ENCODE assay signal across 11 cellular contexts in the genomic region with DNA sequence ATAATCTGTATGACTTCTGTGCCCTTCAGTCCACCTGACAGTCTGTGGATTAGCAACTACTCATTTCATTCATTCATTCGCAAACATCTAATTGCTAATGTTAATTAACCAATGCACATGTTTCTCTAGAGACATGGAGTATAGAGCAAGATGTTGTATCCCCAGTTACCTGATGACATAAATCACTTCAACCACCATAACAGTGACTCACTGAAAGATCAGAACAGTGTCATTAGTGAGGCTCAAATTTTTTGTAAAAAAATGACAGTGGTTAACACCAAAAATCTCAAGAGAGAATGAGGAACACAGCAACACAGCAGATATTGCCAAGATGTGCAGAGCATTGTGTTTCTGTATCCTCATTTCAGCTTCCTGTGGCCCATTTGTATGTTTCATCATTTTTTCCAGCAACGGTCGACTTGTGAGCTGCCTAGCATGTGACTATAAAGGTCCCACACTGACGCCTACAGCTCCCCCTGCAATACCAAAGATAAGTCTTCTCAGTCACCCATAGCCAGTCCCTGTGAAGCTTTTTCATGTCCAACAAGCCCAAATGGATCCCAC. TPM values are rescaled to one million over a fixed set of nuclear protein-coding genes. Genes with fewer than 3 reads are reported as not detected.
A peak's percentile ranks its signal among the peaks of the same experiment; 100 is the strongest.
DNase-seq lines count a peak whose midpoint lies in the region; ATAC-seq, FAIRE-seq and TF ChIP-seq lines count a peak whose summit lies in the region.
"Had no signal": no experiment of that assay in that cellular context is flagged by ENCODE, and none has a peak within 500 bp of the region (broad histone marks: within the 10 kb centered on the region; RNA-seq: fewer than 3 reads in every experiment).

No MANE protein-coding gene starts in this region.

- H3K14ac ChIP-seq in trophoblast cell (ENCODE audit: low read length) = no peak overlapping the region

- H4K12ac ChIP-seq in trophoblast cell (ENCODE audit: low read depth, low read length) = no peak overlapping the region

- H3K18ac ChIP-seq in trophoblast cell (ENCODE audit: low read length) = no peak overlapping the region

- no peaks in the 10 kb centered on the region for H3K79me1 ChIP-seq in trophoblast cell (ENCODE audit: low read length)

- no peak overlapping the region for H3K9ac ChIP-seq in trophoblast cell (ENCODE audit: low read length)
- H3K9ac ChIP-seq: parathyroid adenoma had no signal

- H3K27me3 Mint-ChIP-seq in activated CD4-positive, alpha-beta memory T cell treated with anti-CD3 and anti-CD28 coated beads, Interleukin-2, amount 10 ng/mL, durations not matched to agents 7 days and 5 days = peaks cover 30% of the 10 kb centered on the region

- H2AK5ac ChIP-seq in trophoblast cell (ENCODE audit: low read length) = no peak overlapping the region

- H2BK12ac ChIP-seq in trophoblast cell (ENCODE audit: low read length) = peak overlapping the region; percentile 22

- H3K9me3 Mint-ChIP-seq in activated CD4-positive, alpha-beta memory T cell treated with anti-CD3 and anti-CD28 coated beads, Interleukin-2, amount 10 ng/mL, durations not matched to agents 7 days and 5 days = no peaks in the 10 kb centered on the region
- H3K9me3 Mint-ChIP-seq: T-cell had no signal

- POLR2A ChIA-PET in activated CD4-positive, alpha-beta memory T cell treated with anti-CD3 and anti-CD28 coated beads, Interleukin-2, amount 10 ng/mL, durations not matched to agents 7 days and 5 days (lab: Charles Lee) = no interaction called here

- peaks cover 34% of the 10 kb centered on the region for H3K4me1 Mint-ChIP-seq in activated CD4-positive, alpha-beta memory T cell treated with anti-CD3 and anti-CD28 coated beads, Interleukin-2, amount 10 ng/mL, durations not matched to agents 7 days and 5 days

- no peak overlapping the region for H3K4me3 Mint-ChIP-seq in activated CD4-positive, alpha-beta memory T cell treated with anti-CD3 and anti-CD28 coated beads, Interleukin-2, amount 10 ng/mL, durations not matched to agents 7 days and 5 days
- H3K4me3 Mint-ChIP-seq: T-cell had no signal

- no peak overlapping the region for H2BK120ac ChIP-seq in trophoblast cell (ENCODE audit: insufficient read depth, low read length, poor library complexity)

- DNase-seq in activated CD4-positive, alpha-beta memory T cell treated with anti-CD3 and anti-CD28 coated beads, Interleukin-2, amount 10 ng/mL, durations not matched to agents 7 days and 5 days = peak; percentile 35
- DNase-seq in trophoblast cell = peak; percentile 32 to 52
- DNase-seq in cerebellar nuclear complex (lab: John Stamatoyannopoulos, UW) = no peak
- no peak for DNase-seq in NCI-H524 (lab: John Stamatoyannopoulos, UW)
- no peak for DNase-seq in NCI-H345 treated with DMSO at 0.1 percent for 48 hours (lab: John Stamatoyannopoulos, UW; ENCODE audit: unreplicated experiment)
- no peak for DNase-seq in pancreas

- intact Hi-C loops in pancreas (cut with DNase I) = no loop called here

- no peak overlapping the region for H4K91ac ChIP-seq in trophoblast cell (ENCODE audit: low read depth, low read length)

- H3K4me2 ChIP-seq in trophoblast cell (ENCODE audit: low read length) = no peak overlapping the region

- no peak overlapping the region for H3K4ac ChIP-seq in trophoblast cell (ENCODE audit: low read depth, low read length)

- H3K36me3 Mint-ChIP-seq in activated CD4-positive, alpha-beta memory T cell treated with anti-CD3 and anti-CD28 coated beads, Interleukin-2, amount 10 ng/mL, durations not matched to agents 7 days and 5 days (ENCODE audit: low read depth) = no peaks in the 10 kb centered on the region
- H3K36me3 Mint-ChIP-seq: T-cell had no signal

- no peak overlapping the region for H4K8ac ChIP-seq in trophoblast cell (ENCODE audit: low read depth, low read length)

- H3K36me3 ChIP-seq in trophoblast cell (ENCODE audit: control insufficient read depth in 1 of 2, insufficient read depth in 2 of 2, low read length in 2 of 2) = no peaks in the 10 kb centered on the region
- no peaks in the 10 kb centered on the region for H3K36me3 ChIP-seq in pancreas

- no peak overlapping the region for H2BK5ac ChIP-seq in trophoblast cell (ENCODE audit: low read depth, low read length, poor library complexity)

- ATAC-seq in GM18511 (IDR thresholded peaks at IDR 0.05; ENCODE audit: unreplicated experiment) (peak; percentile 35), HG03064 (IDR thresholded peaks at IDR 0.05; ENCODE audit: low read depth, unreplicated experiment) (peak; percentile 26), pancreas (no peak)

- WGBS in trophoblast cell (ENCODE audit: extremely low coverage, insufficient coverage, insufficient read length) = no CpG with 5 or more reads among the region's 4 CpGs
- 69 to 86% methylated on average over 4 of the region's 4 CpGs for WGBS in pancreas, 2 donors

- H3K27ac Mint-ChIP-seq in activated CD4-positive, alpha-beta memory T cell treated with anti-CD3 and anti-CD28 coated beads, Interleukin-2, amount 10 ng/mL, durations not matched to agents 7 days and 5 days = peak overlapping the region; percentile 62

- no peak for TF ChIP-seq CTCF in pancreas (IDR thresholded peaks at IDR 0.05)

- H3K4me1 ChIP-seq in trophoblast cell (ENCODE audit: control insufficient read depth in 1 of 2, insufficient read depth in 2 of 2, low read length in 2 of 2) = peaks cover 0 to 7% of the 10 kb centered on the region in 2 experiments
- peaks cover 0 to 15% (median 8%) of the 10 kb centered on the region in 3 donors for H3K4me1 ChIP-seq in pancreas

- no peaks in the 10 kb centered on the region for H3K27me3 ChIP-seq in trophoblast cell (ENCODE audit: insufficient read depth, low read length)
- no peaks in the 10 kb centered on the region for H3K27me3 ChIP-seq in pancreas

- no peaks in the 10 kb centered on the region for H3K9me3 ChIP-seq in trophoblast cell (ENCODE audit: insufficient read depth, low read depth, low read length)
- H3K9me3 ChIP-seq in pancreas = no peaks in the 10 kb centered on the region

- FAIRE-seq in pancreas (lab: Jason Lieb, UNC) = no peak
- FAIRE-seq: endometrium had no signal

- H3K23ac ChIP-seq in trophoblast cell (ENCODE audit: low read length) = no peak overlapping the region

- no peaks in the 10 kb centered on the region for H3K79me2 ChIP-seq in trophoblast cell (ENCODE audit: control insufficient read depth, insufficient read depth, low read length, poor library complexity)
- H3K79me2 ChIP-seq: parathyroid adenoma had no signal

- no peak overlapping the region for H3K27ac ChIP-seq in trophoblast cell (ENCODE audit: low read depth, low read length)
- H3K27ac ChIP-seq in pancreas = no peak overlapping the region
- H3K27ac ChIP-seq: parathyroid adenoma had no signal

- H3K4me3 ChIP-seq in trophoblast cell (ENCODE audit: low read depth, low read length) = no peak overlapping the region
- H3K4me3 ChIP-seq in pancreas = no peak overlapping the region

- CTCF ChIA-PET in activated CD4-positive, alpha-beta memory T cell treated with anti-CD3 and anti-CD28 coated beads, Interleukin-2, amount 10 ng/mL, durations not matched to agents 7 days and 5 days (lab: Charles Lee) = interaction anchor here (1.5 kb wide), 1 partner anchor 41 kb away, joined by 3 read pairs; no protein-coding TSS in a partner anchor

- H2AFZ ChIP-seq in trophoblast cell (ENCODE audit: insufficient read depth, low read length, poor library complexity) = no peak overlapping the region
- H2AFZ ChIP-seq: parathyroid adenoma had no signal

RNA-seq across cellular contexts. Expression of gene PLD1, which starts 3.7 kb away (rescaled TPM):
- 1 to 10 TPM; 3.1 to 4.1 TPM for total RNA-seq in activated CD4-positive, alpha-beta memory T cell treated with anti-CD3 and anti-CD28 coated beads, Interleukin-2, amount 10 ng/mL, durations not matched to agents 7 days and 5 days
- polyA plus RNA-seq in trophoblast cell (2013) = 1.1 and 1.4 TPM in 2 replicates
- 10 to 100 TPM; 25.2 to 62.1 (median 38.6) TPM for total RNA-seq in pancreas
- 10 to 100 TPM; 14.7 to 29.3 TPM for polyA plus RNA-seq in pancreas

RNA-seq across cellular contexts. Expression of gene TMEM212, which starts 29.2 kb away (rescaled TPM):
- total RNA-seq in activated CD4-positive, alpha-beta memory T cell treated with anti-CD3 and anti-CD28 coated beads, Interleukin-2, amount 10 ng/mL, durations not matched to agents 7 days and 5 days = not detected
- not detected in 2 replicates for polyA plus RNA-seq in trophoblast cell (2013)
- not detected for total RNA-seq in pancreas
- polyA plus RNA-seq in pancreas = not detected
- total RNA-seq: T-cell had no signal

Comparison
In these comparisons a context has a peak if more than half of its experiments do, and no peak if none do; other contexts are left out.
1. ATAC-seq: peak in GM18511 (single experiment) and HG03064 (single experiment); none in pancreas (0 of 4).
2. DNase-seq: peak in activated CD4-positive, alpha-beta memory T cell treated with anti-CD3 and anti-CD28 coated beads, Interleukin-2, amount 10 ng/mL, durations not matched to agents 7 days and 5 days (single experiment) and trophoblast cell (2 of 2); none in cerebellar nuclear complex (0 of 2), NCI-H524 (0 of 2), NCI-H345 treated with DMSO at 0.1 percent for 48 hours (single experiment) and pancreas (0 of 6).
3. RNA of gene PLD1, which starts 3.7 kb away (total RNA-seq): 25.2 to 62.1 TPM in pancreas; 3.1 to 4.1 TPM in activated CD4-positive, alpha-beta memory T cell treated with anti-CD3 and anti-CD28 coated beads, Interleukin-2, amount 10 ng/mL, durations not matched to agents 7 days and 5 days; every median in the first group is over 4 times any median in the second.